In genomic region chr20:32455901-32456701, GRCh38 we compare ENCODE assay signal across 15 cellular contexts.
A peak's percentile ranks its signal among the peaks of the same experiment; 100 is the strongest.
DNase-seq lines count a peak whose midpoint lies in the region; ATAC-seq and TF ChIP-seq lines count a peak whose summit lies in the region.
"Had no signal": no experiment of that assay in that cellular context is flagged by ENCODE, and none has a peak within 500 bp of the region (broad histone marks: within the 10 kb centered on the region; RNA-seq: fewer than 3 reads in every experiment).

No MANE protein-coding gene starts in this region.

- H3K36me3 Mint-ChIP-seq in neural crest cell (ENCODE audit: low read depth), result peaks cover 2% of the 10 kb centered on the region
- H3K36me3 Mint-ChIP-seq: naive B cell had no signal

- 94 to 95% methylated on average over 35 of the region's 35 CpGs for WGBS in ectodermal cell, 2 experiments
- WGBS in prostate gland, result 75% methylated on average over 30 of the region's 35 CpGs

- H3K27me3 ChIP-seq in BLaER1 treated with 17β-estradiol and CSF1 and Interleukin-3, amounts not matched to agents 10 nM and 100 nM, result no peaks in the 10 kb centered on the region
- H3K27me3 ChIP-seq in OCI-LY1 (ENCODE audit: insufficient read depth, low read length), result no peaks in the 10 kb centered on the region
- H3K27me3 ChIP-seq in ectodermal cell (ENCODE audit: control insufficient read depth, insufficient read depth, low read length, poor library complexity, severe bottlenecking), result no peaks in the 10 kb centered on the region
- no peaks in the 10 kb centered on the region for H3K27me3 ChIP-seq in prostate gland (replicated peaks; ENCODE audit: insufficient read depth)
- H3K27me3 ChIP-seq: stomach had no signal

- H2AFZ ChIP-seq in OCI-LY1 (ENCODE audit: low read length), result no peak overlapping the region

- H3K36me3 ChIP-seq in BLaER1 treated with 17β-estradiol and CSF1 and Interleukin-3, amounts not matched to agents 10 nM and 100 nM, result peaks cover 51 to 85% (median 61%) of the 10 kb centered on the region in 11 experiments
- H3K36me3 ChIP-seq in OCI-LY1 (ENCODE audit: insufficient read depth, low read length), result no peaks in the 10 kb centered on the region; the same call in 1 of the 2 replicates
- peaks cover 14% of the 10 kb centered on the region for H3K36me3 ChIP-seq in ectodermal cell (ENCODE audit: control insufficient read depth, insufficient read depth, low read length)
- peaks cover 0 to 13% of the 10 kb centered on the region in 2 donors for H3K36me3 ChIP-seq in prostate gland

- peaks cover 18% of the 10 kb centered on the region for H3K4me1 Mint-ChIP-seq in neural crest cell

- H3K9me2 ChIP-seq in OCI-LY1 (ENCODE audit: low read depth, low read length), result no peaks in the 10 kb centered on the region

- no peaks in the 10 kb centered on the region for H3K9me3 ChIP-seq in BLaER1 treated with 17β-estradiol and CSF1 and Interleukin-3, amounts not matched to agents 10 nM and 100 nM (replicated peaks in 1 of 11)
- H3K9me3 ChIP-seq in OCI-LY1 (ENCODE audit: low read length) (no peaks in the 10 kb centered on the region), ectodermal cell (ENCODE audit: control insufficient read depth, low read length) (no peaks in the 10 kb centered on the region), prostate gland (no peaks in the 10 kb centered on the region)
- H3K9me3 ChIP-seq: stomach had no signal

- H3K4me2 ChIP-seq in BLaER1 treated with 17β-estradiol and CSF1 and Interleukin-3, amounts not matched to agents 10 nM and 100 nM, result peak overlapping the region; percentile 30 to 96 (median 89)
- peak overlapping the region; percentile 80 for H3K4me2 ChIP-seq in OCI-LY1 (ENCODE audit: low read length)

- TF ChIP-seq POLR2A in prostate gland (IDR thresholded peaks at IDR 0.05), result no peak

- H3F3A ChIP-seq in OCI-LY1 (ENCODE audit: insufficient read depth, low read length), result no peaks in the 10 kb centered on the region

- peak overlapping the region; percentile 31 for H3K4me3 Mint-ChIP-seq in neural crest cell

- peak overlapping the region in 5 of 11 experiments; percentile 13 to 44 (median 15); a peak in 3 of 22 replicates for H3K9ac ChIP-seq in BLaER1 treated with 17β-estradiol and CSF1 and Interleukin-3, amounts not matched to agents 10 nM and 100 nM
- H3K9ac ChIP-seq in OCI-LY1 (ENCODE audit: low read length), result peak overlapping the region; percentile 62; the same call in 1 of the 2 replicates

- DNase-seq in neural crest cell (ENCODE audit: low read depth, low spot score) (no peak), cerebellar cortex (ENCODE audit: low spot score) (no peak), prostate gland (ENCODE audit: low spot score) (no peak)
- DNase-seq: activated CD4-positive, alpha-beta T cell treated with anti-CD3 and anti-CD28 coated beads for 48 hours; COR-L47; GDM1; NCI-H146; SHP77 treated with DMSO at 0.1 percent for 48 hours had no signal

- TF ChIP-seq CTCF in OCI-LY1 (IDR thresholded peaks at IDR 0.05; ENCODE audit: low read length), result no peak
- TF ChIP-seq CTCF in neural crest cell (conservative IDR thresholded peaks at IDR 0.05), result no peak
- TF ChIP-seq CTCF in prostate gland (IDR thresholded peaks at IDR 0.05), result no peak

- H3K4me3 ChIP-seq in BLaER1 treated with 17β-estradiol and CSF1 and Interleukin-3, amounts not matched to agents 10 nM and 100 nM, result no peak overlapping the region
- peak overlapping the region; percentile 58 for H3K4me3 ChIP-seq in OCI-LY1 (ENCODE audit: low read depth, low read length, poor library complexity, severe bottlenecking)
- peak overlapping the region; percentile 39 for H3K4me3 ChIP-seq in ectodermal cell (ENCODE audit: insufficient read depth, low read depth, low read length)
- no peak overlapping the region for H3K4me3 ChIP-seq in prostate gland

- peaks cover 53 to 80% (median 79%) of the 10 kb centered on the region in 10 experiments for H3K4me1 ChIP-seq in BLaER1 treated with 17β-estradiol and CSF1 and Interleukin-3, amounts not matched to agents 10 nM and 100 nM
- H3K4me1 ChIP-seq in OCI-LY1 (ENCODE audit: insufficient read depth, low read length, severe bottlenecking) (peaks cover 7% of the 10 kb centered on the region), ectodermal cell (ENCODE audit: control insufficient read depth, insufficient read depth, low read length) (peaks cover 27% of the 10 kb centered on the region), prostate gland (replicated peaks) (peaks cover 9% of the 10 kb centered on the region)

- 0 out of 22 replicates have a peak overlapping the region, but pooled peaks of 1 of the 11 experiments have one; percentile 9 for H3K27ac ChIP-seq in BLaER1 treated with 17β-estradiol and CSF1 and Interleukin-3, amounts not matched to agents 10 nM and 100 nM
- H3K27ac ChIP-seq in OCI-LY1 (ENCODE audit: low read depth, low read length, poor library complexity, severe bottlenecking) (no peak overlapping the region), ectodermal cell (ENCODE audit: insufficient read depth, low read depth, low read length, poor library complexity, severe bottlenecking) (peak overlapping the region; percentile 97), prostate gland (no peak overlapping the region)

- no peak overlapping the region for H3K27ac Mint-ChIP-seq in neural crest cell (ENCODE audit: unreplicated experiment)
- H3K27ac Mint-ChIP-seq: naive B cell had no signal

- ATAC-seq in HG03159 (IDR thresholded peaks at IDR 0.05; ENCODE audit: unreplicated experiment) (no peak), esophagus mucosa (no peak)

- no peaks in the 10 kb centered on the region for H3K79me2 ChIP-seq in OCI-LY1 (ENCODE audit: insufficient read depth, low read length)

- peaks cover 7% of the 10 kb centered on the region for H3K27me3 Mint-ChIP-seq in neural crest cell (ENCODE audit: low read depth)
- H3K27me3 Mint-ChIP-seq: naive B cell had no signal

- H3K9me3 Mint-ChIP-seq in neural crest cell, result no peaks in the 10 kb centered on the region
- H3K9me3 Mint-ChIP-seq: naive B cell had no signal

- intact Hi-C loops in prostate gland (cut with DNase I), result loop anchor here (5.0 kb wide), 1 partner anchor 119 kb away; no protein-coding TSS in a partner anchor

- peaks cover 68 to 100% (median 100%) of the 10 kb centered on the region in 11 experiments for H4K20me1 ChIP-seq in BLaER1 treated with 17β-estradiol and CSF1 and Interleukin-3, amounts not matched to agents 10 nM and 100 nM
- no peaks in the 10 kb centered on the region for H4K20me1 ChIP-seq in OCI-LY1 (ENCODE audit: insufficient read depth, low read length)

Comparison
In these comparisons a context has a peak if more than half of its experiments do, and no peak if none do; other contexts are left out.
1. H3K4me3 ChIP-seq: peak in OCI-LY1 (single experiment) and ectodermal cell (single experiment); none in BLaER1 treated with 17β-estradiol and CSF1 and Interleukin-3, amounts not matched to agents 10 nM and 100 nM (0 of 10) and prostate gland (0 of 2).